ENCODE assay signal across 32 cellular contexts in the genomic region with DNA sequence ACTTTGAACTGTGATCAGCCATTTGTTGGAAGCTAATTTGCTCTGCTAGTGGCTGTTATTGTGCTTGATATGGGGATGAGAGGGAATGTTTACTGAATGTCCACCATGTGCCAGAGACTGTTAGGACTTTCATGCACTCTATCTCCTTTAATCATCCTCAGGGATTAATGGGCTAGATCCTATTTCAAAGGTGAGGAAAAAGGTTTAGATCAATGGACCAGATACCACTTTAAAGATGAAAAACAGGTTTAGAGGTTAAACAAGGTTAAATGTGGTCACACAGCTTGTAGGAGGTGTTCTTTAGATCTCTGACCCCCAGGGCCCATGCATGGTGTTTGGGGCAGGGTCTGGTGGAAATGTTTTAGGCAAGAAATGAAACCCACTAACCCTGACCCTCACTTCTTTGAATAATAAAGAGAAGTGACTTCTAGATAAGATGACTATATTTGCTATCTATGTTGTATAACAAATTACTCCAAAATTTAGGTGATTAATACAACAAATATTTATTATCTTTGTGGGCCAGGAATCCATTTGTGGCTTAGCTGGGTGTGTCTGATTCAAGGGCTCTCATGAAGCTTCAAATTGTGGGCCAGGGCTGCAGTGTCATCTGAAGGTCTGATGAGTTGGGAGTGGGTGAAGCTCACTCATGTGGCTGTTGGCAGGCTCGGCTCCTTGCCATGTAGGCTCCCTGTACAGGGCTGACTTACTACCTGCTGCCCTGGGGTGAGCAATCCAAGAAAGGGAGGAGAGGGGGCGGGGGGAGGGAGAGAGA.
"Had no signal": no experiment of that assay in that cellular context is flagged by ENCODE, and none has a peak within 500 bp of the region (broad histone marks: within the 10 kb centered on the region; RNA-seq: fewer than 3 reads in every experiment).

No MANE protein-coding gene starts in this region.

- H3K9me3 ChIP-seq: left lung, neutrophil, pancreas, prostate gland, sigmoid colon, upper lobe of left lung had no signal

- H3K4me3 ChIP-seq: left lung, lung, pancreas, prostate gland, sigmoid colon, smooth muscle cell, upper lobe of left lung had no signal

- H3K36me3 ChIP-seq: left lung, neutrophil, pancreas, prostate gland, sigmoid colon, upper lobe of left lung had no signal

- H3K9me3 Mint-ChIP-seq: activated CD8-positive, alpha-beta T cell treated with anti-CD3 and anti-CD28 coated beads for 36 hours; activated T-cell treated with anti-CD3 and anti-CD28 coated beads, Interleukin-2, amount 50 U/mL, for 4 hours; dendritic cell treated with granulocyte-macrophage colony-stimulating factor and Interleukin-4, amounts not matched to agents 40 ng/mL and 50 ng/mL, for 4 days; stimulated activated memory B cell treated with anti-CD40 and anti-IgM and Interleukin-4, amounts not matched to agents 10 μg/mL and 1 μg/mL and 100 μg/mL, for 72 hours had no signal

- H3K27ac ChIP-seq: left lung, neutrophil, pancreas, prostate gland, sigmoid colon, upper lobe of left lung had no signal

- DNase-seq: activated CD4-positive, alpha-beta T cell treated with anti-CD3 and anti-CD28 coated beads, Interleukin-2, amount 50 U/mL, for 1 hour; activated CD4-positive, CD25-positive, alpha-beta regulatory T cell treated with anti-CD3 and anti-CD28 coated beads, Interleukin-2, amount 50 U/mL, for 72 hours; activated CD8-positive, alpha-beta T cell treated with anti-CD3 and anti-CD28 coated beads for 36 hours; activated gamma-delta T cell treated with Interleukin-2 at 50 U/mL for 16 hours; activated T-cell treated with anti-CD3 and anti-CD28 coated beads, Interleukin-2, amount 50 U/mL, for 4 hours; anterior cingulate cortex; endodermal cell; foreskin melanocyte; kidney glomerular epithelial cell; left lung; pancreas; retina; sigmoid colon; stimulated activated CD4-positive, alpha-beta T cell treated with anti-CD3 and anti-CD28 coated beads, Interleukin-1b, Interleukin-23, amount 100 ng/mL, for 48 hours; stimulated activated CD4-positive, alpha-beta T cell treated with anti-CD3 and anti-CD28 coated beads, Interleukin-4, amount 100 ng/mL, for 4 hours; stimulated activated CD8-positive, alpha-beta memory T cell treated with anti-CD3 and anti-CD28 coated beads, Interleukin-4, amount 100 ng/mL, for 48 hours; stimulated activated naive CD8-positive, alpha-beta T cell treated with anti-CD3 and anti-CD28 coated beads, Interleukin-15, amount 100 ng/mL, for 72 hours; substantia nigra; T-helper 17 cell; T1000; upper lobe of left lung had no signal

- H3K4me1 ChIP-seq: pancreas, prostate gland, sigmoid colon had no signal

- H3K4me2 ChIP-seq: smooth muscle cell had no signal

- H3K27me3 Mint-ChIP-seq: central memory CD8-positive, alpha-beta T cell; dendritic cell treated with granulocyte-macrophage colony-stimulating factor and Interleukin-4, amounts not matched to agents 40 ng/mL and 50 ng/mL, for 4 days; stimulated activated naive CD8-positive, alpha-beta T cell treated with anti-CD3 and anti-CD28 coated beads, Interleukin-15, amount 100 ng/mL, for 72 hours; T-helper 17 cell had no signal

- H3K4me1 Mint-ChIP-seq: activated T-helper 17 cell treated with anti-CD3 and anti-CD28 coated beads, Interleukin-2, amount 50 U/mL, for 72 hours; central memory CD8-positive, alpha-beta T cell; stimulated activated naive CD8-positive, alpha-beta T cell treated with anti-CD3 and anti-CD28 coated beads, Interleukin-15, amount 100 ng/mL, for 72 hours; T-helper 17 cell had no signal

- H3K4me3 Mint-ChIP-seq: activated CD8-positive, alpha-beta T cell treated with anti-CD3 and anti-CD28 coated beads for 36 hours; activated T-cell treated with anti-CD3 and anti-CD28 coated beads, Interleukin-2, amount 50 U/mL, for 4 hours; activated T-helper 17 cell treated with anti-CD3 and anti-CD28 coated beads, Interleukin-2, amount 50 U/mL, for 72 hours; central memory CD8-positive, alpha-beta T cell; dendritic cell treated with granulocyte-macrophage colony-stimulating factor and Interleukin-4, amounts not matched to agents 40 ng/mL and 50 ng/mL, for 4 days; endodermal cell; nephron; stimulated activated memory B cell treated with anti-CD40 and anti-IgM and Interleukin-4, amounts not matched to agents 10 μg/mL and 1 μg/mL and 100 μg/mL, for 72 hours; stimulated activated naive CD8-positive, alpha-beta T cell treated with anti-CD3 and anti-CD28 coated beads, Interleukin-15, amount 100 ng/mL, for 72 hours; T-helper 17 cell had no signal

- ATAC-seq: activated CD8-positive, alpha-beta T cell treated with anti-CD3 and anti-CD28 coated beads for 36 hours; activated naive CD4-positive, alpha-beta T cell treated with anti-CD3 and anti-CD28 coated beads, Interleukin-2, amount 50 U/mL, for 72 hours; activated T-cell treated with anti-CD3 and anti-CD28 coated beads, Interleukin-2, amount 50 U/mL, for 4 hours; activated T-helper 17 cell treated with anti-CD3 and anti-CD28 coated beads, Interleukin-2, amount 50 U/mL, for 72 hours; esophagus mucosa; left lung; pancreas; stimulated activated memory B cell treated with anti-CD40 and anti-IgM and Interleukin-4, amounts not matched to agents 10 μg/mL and 1 μg/mL and 100 μg/mL, for 72 hours; stimulated activated naive CD8-positive, alpha-beta T cell treated with anti-CD3 and anti-CD28 coated beads, Interleukin-15, amount 100 ng/mL, for 72 hours; T-helper 17 cell had no signal

- H3K27ac Mint-ChIP-seq: activated CD8-positive, alpha-beta T cell treated with anti-CD3 and anti-CD28 coated beads for 36 hours; activated naive CD4-positive, alpha-beta T cell treated with anti-CD3 and anti-CD28 coated beads, Interleukin-2, amount 50 U/mL, for 72 hours; activated T-helper 17 cell treated with anti-CD3 and anti-CD28 coated beads, Interleukin-2, amount 50 U/mL, for 72 hours; dendritic cell treated with granulocyte-macrophage colony-stimulating factor and Interleukin-4, amounts not matched to agents 40 ng/mL and 50 ng/mL, for 4 days; endodermal cell; nephron; stimulated activated memory B cell treated with anti-CD40 and anti-IgM and Interleukin-4, amounts not matched to agents 10 μg/mL and 1 μg/mL and 100 μg/mL, for 72 hours; stimulated activated naive CD8-positive, alpha-beta T cell treated with anti-CD3 and anti-CD28 coated beads, Interleukin-15, amount 100 ng/mL, for 72 hours; T-helper 17 cell had no signal

- H3K36me3 Mint-ChIP-seq: activated naive CD4-positive, alpha-beta T cell treated with anti-CD3 and anti-CD28 coated beads, Interleukin-2, amount 50 U/mL, for 72 hours; stimulated activated memory B cell treated with anti-CD40 and anti-IgM and Interleukin-4, amounts not matched to agents 10 μg/mL and 1 μg/mL and 100 μg/mL, for 72 hours had no signal

- H3K27me3 ChIP-seq: left lung, neutrophil, pancreas, sigmoid colon, upper lobe of left lung had no signal
